ENCODE assay signal across 16 cellular contexts in the genomic region with DNA sequence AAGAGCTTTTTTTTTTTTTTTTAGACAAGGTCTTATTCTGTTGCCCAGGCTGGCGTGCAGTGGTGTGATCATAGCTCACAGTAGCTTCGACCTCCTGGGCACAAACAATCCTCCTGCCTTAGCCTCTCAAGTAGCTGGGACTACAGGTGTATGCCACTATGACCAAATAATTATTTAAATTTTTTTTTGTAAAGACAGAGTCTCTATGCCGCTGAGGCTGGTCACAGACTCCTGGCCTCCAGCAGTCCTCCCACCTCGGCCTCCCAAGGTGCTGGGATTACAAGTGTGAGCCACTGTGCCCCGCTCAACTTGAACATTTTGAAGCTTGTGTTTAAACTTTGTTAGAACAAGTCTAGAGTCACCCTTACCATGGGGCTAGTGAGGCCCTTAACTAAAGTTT. TPM values are rescaled to one million over a fixed set of nuclear protein-coding genes. Genes with fewer than 3 reads are reported as not detected.
DNase-seq lines count a peak whose midpoint lies in the region; ATAC-seq lines count a peak whose summit lies in the region.
"Had no signal": no experiment of that assay in that cellular context is flagged by ENCODE, and none has a peak within 500 bp of the region (broad histone marks: within the 10 kb centered on the region; RNA-seq: fewer than 3 reads in every experiment).

No MANE protein-coding gene starts in this region.

- no peak overlapping the region for H3K4me3 ChIP-seq in neuronal stem cell (ENCODE audit: low read length in 2 of 2)
- H3K4me3 ChIP-seq: dorsolateral prefrontal cortex, GM23248, upper lobe of right lung had no signal

- H3K4me1 Mint-ChIP-seq in activated CD4-positive, alpha-beta T cell treated with anti-CD3 and anti-CD28 coated beads, Interleukin-2, amount 10 ng/mL, durations not matched to agents 24 days and 14 days, result peaks cover 89% of the 10 kb centered on the region
- H3K4me1 Mint-ChIP-seq in activated naive CD8-positive, alpha-beta T cell (ENCODE audit: low read depth), result peaks cover 95% of the 10 kb centered on the region

- no peaks in the 10 kb centered on the region for H3K79me1 ChIP-seq in neuronal stem cell (ENCODE audit: low read depth, low read length)

- H2BK120ac ChIP-seq in neuronal stem cell (ENCODE audit: low read depth, low read length), result no peak overlapping the region

- H3K4me1 ChIP-seq in neuronal stem cell (ENCODE audit: control insufficient read depth in 2 of 2, insufficient read depth in 1 of 2, low read depth in 1 of 2, low read length in 2 of 2), result peaks cover 18 to 20% of the 10 kb centered on the region in 2 donors

- H3K4ac ChIP-seq in neuronal stem cell (ENCODE audit: low read length), result no peak overlapping the region

- H3K14ac ChIP-seq in neuronal stem cell (ENCODE audit: low read length), result no peak overlapping the region

- H3K27me3 Mint-ChIP-seq in activated CD4-positive, alpha-beta T cell treated with anti-CD3 and anti-CD28 coated beads, Interleukin-2, amount 10 ng/mL, durations not matched to agents 24 days and 14 days, result no peaks in the 10 kb centered on the region
- H3K27me3 Mint-ChIP-seq in activated naive CD8-positive, alpha-beta T cell, result no peaks in the 10 kb centered on the region

- H3K27me3 ChIP-seq in neuronal stem cell (ENCODE audit: control insufficient read depth in 3 of 3, insufficient read depth in 3 of 3, low read depth in 1 of 3, low read length in 3 of 3), result no peaks in the 10 kb centered on the region
- H3K27me3 ChIP-seq: dorsolateral prefrontal cortex, upper lobe of right lung had no signal

- H3K36me3 ChIP-seq in KOPT-K1 (ENCODE audit: insufficient read depth, low read length), result no peaks in the 10 kb centered on the region
- H3K36me3 ChIP-seq in neuronal stem cell (replicated peaks in 1 of 2; ENCODE audit: control insufficient read depth in 2 of 2, insufficient read depth in 2 of 2, low read length in 2 of 2), result no peaks in the 10 kb centered on the region
- H3K36me3 ChIP-seq: upper lobe of right lung had no signal

- no peak overlapping the region for H3K4me2 ChIP-seq in neuronal stem cell (ENCODE audit: insufficient read depth, low read length, poor library complexity, severe bottlenecking)

- no peak for ATAC-seq in GM19455 (IDR thresholded peaks at IDR 0.05; ENCODE audit: unreplicated experiment)
- ATAC-seq: right cardiac atrium, upper lobe of right lung had no signal

- H2AK5ac ChIP-seq in neuronal stem cell (ENCODE audit: low read depth, low read length), result no peak overlapping the region

- no peak overlapping the region for H4K8ac ChIP-seq in neuronal stem cell (ENCODE audit: low read depth, low read length)

- DNase-seq in activated CD4-positive, alpha-beta T cell treated with anti-CD3 and anti-CD28 coated beads, Interleukin-2, amount 10 ng/mL, durations not matched to agents 24 days and 14 days, result peak; percentile 58
- no peak for DNase-seq in activated CD4-positive, alpha-beta T cell treated with anti-CD3 and anti-CD28 coated beads, Interleukin-2, amount 50 U/mL, for 1 hour
- DNase-seq in neuronal stem cell (ENCODE audit: low spot score) (no peak), cerebellar cortex (ENCODE audit: low spot score) (no peak), G401 (ENCODE audit: low spot score) (no peak)
- DNase-seq: Caco-2, dorsolateral prefrontal cortex, GF-D8, GM23248, left ventricle myocardium superior, NCI-H1092, right cardiac atrium, upper lobe of right lung had no signal

- WGBS in neuronal stem cell (ENCODE audit: extremely low coverage in 2 of 2, insufficient read length in 2 of 2, insufficient replicate concordance in 1 of 2), 2 donors, result no CpG with 5 or more reads among the region's 5 CpGs

- H3K9ac ChIP-seq in neuronal stem cell (ENCODE audit: low read depth, low read length, poor library complexity), result no peak overlapping the region
- H3K9ac ChIP-seq: GM23248 had no signal

- in situ Hi-C loops in G401 (cut with HindIII; ENCODE audit: low sequenced_read_pairs), result no loop called here

- H3K23ac ChIP-seq in neuronal stem cell (ENCODE audit: low read depth, low read length, poor library complexity), result no peak overlapping the region

- no peak overlapping the region for H2BK15ac ChIP-seq in neuronal stem cell (ENCODE audit: low read length)

- no peak overlapping the region for H4K91ac ChIP-seq in neuronal stem cell (ENCODE audit: low read depth, low read length, poor library complexity)

- peak overlapping the region; percentile 92 for H3K27ac Mint-ChIP-seq in activated CD4-positive, alpha-beta T cell treated with anti-CD3 and anti-CD28 coated beads, Interleukin-2, amount 10 ng/mL, durations not matched to agents 24 days and 14 days
- peak overlapping the region; percentile 98 for H3K27ac Mint-ChIP-seq in activated naive CD8-positive, alpha-beta T cell

- intact Hi-C loops in activated CD4-positive, alpha-beta T cell treated with anti-CD3 and anti-CD28 coated beads, Interleukin-2, amount 10 ng/mL, durations not matched to agents 24 days and 14 days (cut with micrococcal nuclease), result loop anchor here (1.0 to 5.0 kb wide), 6 partner anchors 257 to 587 kb away; a partner anchor contains a TSS

- peak overlapping the region; percentile 32 for H3K4me3 Mint-ChIP-seq in activated CD4-positive, alpha-beta T cell treated with anti-CD3 and anti-CD28 coated beads, Interleukin-2, amount 10 ng/mL, durations not matched to agents 24 days and 14 days
- H3K4me3 Mint-ChIP-seq in activated naive CD8-positive, alpha-beta T cell, result peak overlapping the region; percentile 76

- peak overlapping the region; percentile 99 for H3K27ac ChIP-seq in KOPT-K1 (ENCODE audit: low read depth, low read length, poor library complexity, severe bottlenecking)
- H3K27ac ChIP-seq in neuronal stem cell (replicated peaks; ENCODE audit: low read length), result peak overlapping the region; percentile 58
- H3K27ac ChIP-seq: dorsolateral prefrontal cortex, GM23248 had no signal

- H2AFZ ChIP-seq in neuronal stem cell (ENCODE audit: low read length), result peak overlapping the region; percentile 66
- H2AFZ ChIP-seq: GM23248 had no signal

- H3K18ac ChIP-seq in neuronal stem cell (ENCODE audit: low read length), result no peak overlapping the region

- no peak overlapping the region for H2BK12ac ChIP-seq in neuronal stem cell (ENCODE audit: low read length)

- H3K9me3 ChIP-seq in KOPT-K1 (ENCODE audit: insufficient read depth, low read length, poor library complexity, severe bottlenecking) (no peaks in the 10 kb centered on the region), neuronal stem cell (replicated peaks in 1 of 2; ENCODE audit: control insufficient read depth in 2 of 2, insufficient read depth in 1 of 2, low read depth in 1 of 2, low read length in 2 of 2) (no peaks in the 10 kb centered on the region)
- H3K9me3 ChIP-seq: Caco-2, upper lobe of right lung had no signal

- H2BK5ac ChIP-seq in neuronal stem cell (ENCODE audit: low read length), result no peak overlapping the region

- H3K36me3 Mint-ChIP-seq in activated CD4-positive, alpha-beta T cell treated with anti-CD3 and anti-CD28 coated beads, Interleukin-2, amount 10 ng/mL, durations not matched to agents 24 days and 14 days (ENCODE audit: low read depth), result peaks cover 5% of the 10 kb centered on the region
- H3K36me3 Mint-ChIP-seq in activated naive CD8-positive, alpha-beta T cell, result no peaks in the 10 kb centered on the region

- no peaks in the 10 kb centered on the region for H3K9me3 Mint-ChIP-seq in activated CD4-positive, alpha-beta T cell treated with anti-CD3 and anti-CD28 coated beads, Interleukin-2, amount 10 ng/mL, durations not matched to agents 24 days and 14 days
- no peaks in the 10 kb centered on the region for H3K9me3 Mint-ChIP-seq in activated naive CD8-positive, alpha-beta T cell (ENCODE audit: low read depth)

RNA-seq across cellular contexts. Expression of a gene that starts 8.6 kb away (rescaled TPM):
- total RNA-seq in activated CD4-positive, alpha-beta T cell treated with anti-CD3 and anti-CD28 coated beads, Interleukin-2, amount 10 ng/mL, durations not matched to agents 24 days and 14 days, result 2.3 and 3.9 TPM in 2 replicates
- polyA plus RNA-seq in neuronal stem cell (2013, experiment 1 of 2), result not detected
- 0.04 TPM for polyA plus RNA-seq in neuronal stem cell (2013, experiment 2 of 2)
- total RNA-seq in G401 (2014; rRNA removed; shearing (Covaris generic)), result not detected in 2 replicates
- total RNA-seq: Caco-2, GM23248 had no signal

RNA-seq across cellular contexts. Expression of a gene that starts 18.5 kb away (rescaled TPM):
- total RNA-seq in activated CD4-positive, alpha-beta T cell treated with anti-CD3 and anti-CD28 coated beads, Interleukin-2, amount 10 ng/mL, durations not matched to agents 24 days and 14 days, result 175 and 180 TPM in 2 replicates
- polyA plus RNA-seq in neuronal stem cell (2013, experiment 1 of 2), result 0.32 TPM
- polyA plus RNA-seq in neuronal stem cell (2013, experiment 2 of 2), result 0.19 TPM
- not detected in 2 replicates for total RNA-seq in G401 (2014; rRNA removed; shearing (Covaris generic))

Comparison
In these comparisons a context has a peak if more than half of its experiments do, and no peak if none do; other contexts are left out.
1. RNA of a gene that starts 18.5 kb away (total RNA-seq): 175 to 180 TPM in activated CD4-positive, alpha-beta T cell treated with anti-CD3 and anti-CD28 coated beads, Interleukin-2, amount 10 ng/mL, durations not matched to agents 24 days and 14 days; not detected in G401; every median in the first group is over 100 times any median in the second.